Comparison of ENCODE assay signal across 1 cellular context in genomic region chr1:32741417-32742131, GRCh38.
TF ChIP-seq lines count a peak whose summit lies in the region.

No MANE protein-coding gene starts in this region.

TF ChIP-seq in K562, 482 proteins besides CTCF, POLR2A, EP300 and RAD21 (continued from another document and continues in another):
- TF ChIP-seq, protein P1, sequence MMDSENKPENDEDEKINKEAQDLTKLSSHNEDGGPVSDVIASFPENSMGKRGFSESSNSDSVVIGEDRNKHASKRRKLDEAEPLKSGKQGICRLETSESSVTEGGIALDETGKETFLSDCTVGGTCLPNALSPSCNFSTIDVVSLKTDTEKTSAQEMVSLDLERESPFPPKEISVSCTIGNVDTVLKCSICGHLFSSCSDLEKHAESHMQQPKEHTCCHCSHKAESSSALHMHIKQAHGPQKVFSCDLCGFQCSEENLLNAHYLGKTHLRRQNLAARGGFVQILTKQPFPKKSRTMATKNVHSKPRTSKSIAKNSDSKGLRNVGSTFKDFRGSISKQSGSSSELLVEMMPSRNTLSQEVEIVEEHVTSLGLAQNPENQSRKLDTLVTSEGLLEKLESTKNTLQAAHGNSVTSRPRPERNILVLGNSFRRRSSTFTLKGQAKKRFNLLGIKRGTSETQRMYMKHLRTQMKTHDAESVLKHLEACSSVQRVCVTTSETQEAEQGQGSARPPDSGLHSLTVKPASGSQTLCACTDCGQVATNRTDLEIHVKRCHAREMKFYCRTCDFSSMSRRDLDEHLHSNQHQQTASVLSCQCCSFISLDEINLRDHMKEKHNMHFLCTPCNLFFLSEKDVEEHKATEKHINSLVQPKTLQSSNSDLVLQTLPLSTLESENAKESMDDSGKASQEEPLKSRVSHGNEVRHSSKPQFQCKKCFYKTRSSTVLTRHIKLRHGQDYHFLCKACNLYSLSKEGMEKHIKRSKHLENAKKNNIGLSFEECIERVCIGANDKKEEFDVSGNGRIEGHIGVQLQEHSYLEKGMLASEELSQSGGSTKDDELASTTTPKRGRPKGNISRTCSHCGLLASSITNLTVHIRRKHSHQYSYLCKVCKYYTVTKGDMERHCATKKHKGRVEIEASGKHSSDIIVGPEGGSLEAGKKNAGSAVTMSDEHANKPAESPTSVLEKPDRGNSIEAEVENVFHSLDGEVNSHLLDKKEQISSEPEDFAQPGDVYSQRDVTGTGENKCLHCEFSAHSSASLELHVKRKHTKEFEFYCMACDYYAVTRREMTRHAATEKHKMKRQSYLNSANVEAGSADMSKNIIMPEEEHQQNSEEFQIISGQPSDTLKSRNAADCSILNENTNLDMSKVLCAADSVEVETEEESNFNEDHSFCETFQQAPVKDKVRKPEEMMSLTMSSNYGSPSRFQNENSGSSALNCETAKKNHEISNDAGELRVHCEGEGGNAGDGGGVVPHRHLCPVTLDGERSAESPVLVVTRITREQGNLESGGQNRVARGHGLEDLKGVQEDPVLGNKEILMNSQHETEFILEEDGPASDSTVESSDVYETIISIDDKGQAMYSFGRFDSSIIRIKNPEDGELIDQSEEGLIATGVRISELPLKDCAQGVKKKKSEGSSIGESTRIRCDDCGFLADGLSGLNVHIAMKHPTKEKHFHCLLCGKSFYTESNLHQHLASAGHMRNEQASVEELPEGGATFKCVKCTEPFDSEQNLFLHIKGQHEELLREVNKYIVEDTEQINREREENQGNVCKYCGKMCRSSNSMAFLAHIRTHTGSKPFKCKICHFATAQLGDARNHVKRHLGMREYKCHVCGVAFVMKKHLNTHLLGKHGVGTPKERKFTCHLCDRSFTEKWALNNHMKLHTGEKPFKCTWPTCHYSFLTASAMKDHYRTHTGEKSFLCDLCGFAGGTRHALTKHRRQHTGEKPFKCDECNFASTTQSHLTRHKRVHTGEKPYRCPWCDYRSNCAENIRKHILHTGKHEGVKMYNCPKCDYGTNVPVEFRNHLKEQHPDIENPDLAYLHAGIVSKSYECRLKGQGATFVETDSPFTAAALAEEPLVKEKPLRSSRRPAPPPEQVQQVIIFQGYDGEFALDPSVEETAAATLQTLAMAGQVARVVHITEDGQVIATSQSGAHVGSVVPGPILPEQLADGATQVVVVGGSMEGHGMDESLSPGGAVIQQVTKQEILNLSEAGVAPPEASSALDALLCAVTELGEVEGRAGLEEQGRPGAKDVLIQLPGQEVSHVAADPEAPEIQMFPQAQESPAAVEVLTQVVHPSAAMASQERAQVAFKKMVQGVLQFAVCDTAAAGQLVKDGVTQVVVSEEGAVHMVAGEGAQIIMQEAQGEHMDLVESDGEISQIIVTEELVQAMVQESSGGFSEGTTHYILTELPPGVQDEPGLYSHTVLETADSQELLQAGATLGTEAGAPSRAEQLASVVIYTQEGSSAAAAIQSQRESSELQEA (IDR thresholded peaks at IDR 0.05; ENCODE audit: low read depth): no peak
- no peak for TF ChIP-seq ARID2 (IDR thresholded peaks at IDR 0.05)
- TF ChIP-seq GTF2E2 (tag; IDR thresholded peaks at IDR 0.05): no peak
- TF ChIP-seq SMARCA4 (IDR thresholded peaks at IDR 0.05): 0 out of 2 replicates have a peak, but pooled peaks have one; percentile 26
- TF ChIP-seq ZNF561 (CRISPR knock-in tag; conservative IDR thresholded peaks at IDR 0.05): no peak
- TF ChIP-seq ZNF165 (CRISPR knock-in tag; IDR thresholded peaks at IDR 0.05; ENCODE audit: borderline replicate concordance): no peak
- peak; percentile 87 for TF ChIP-seq CXXC5 (CRISPR knock-in tag; IDR thresholded peaks at IDR 0.05)
- TF ChIP-seq NFIC (IDR thresholded peaks at IDR 0.05): 0 out of 2 replicates have a peak, but pooled peaks have one; percentile 27
- no peak for TF ChIP-seq ZNF184 (CRISPR knock-in tag; IDR thresholded peaks at IDR 0.05)
- no peak for TF ChIP-seq ZNF444 (CRISPR knock-in tag; IDR thresholded peaks at IDR 0.05)
- peak; percentile 67; the same call in 1 of the 2 replicates for TF ChIP-seq ZBTB40 (IDR thresholded peaks at IDR 0.05)
- TF ChIP-seq ZBTB40 (CRISPR knock-in tag; IDR thresholded peaks at IDR 0.05): no peak
- TF ChIP-seq KLF6 (CRISPR knock-in tag; IDR thresholded peaks at IDR 0.05; ENCODE audit: borderline replicate concordance): 0 out of 2 replicates have a peak, but pooled peaks have one; percentile 33
- TF ChIP-seq POLR2AphosphoS2 (IDR thresholded peaks at IDR 0.05; ENCODE audit: low read length): no peak
- peak; percentile 14; the same call in 1 of the 2 replicates for TF ChIP-seq ATF7 (IDR thresholded peaks at IDR 0.05)
- TF ChIP-seq UBTF (IDR thresholded peaks at IDR 0.05; ENCODE audit: borderline replicate concordance in 1 of 2, low read depth in 2 of 2, low read length in 2 of 2): peak in 1 of 2 experiments; percentile 59; a peak in 1 of 4 replicates
- TF ChIP-seq, protein P2, sequence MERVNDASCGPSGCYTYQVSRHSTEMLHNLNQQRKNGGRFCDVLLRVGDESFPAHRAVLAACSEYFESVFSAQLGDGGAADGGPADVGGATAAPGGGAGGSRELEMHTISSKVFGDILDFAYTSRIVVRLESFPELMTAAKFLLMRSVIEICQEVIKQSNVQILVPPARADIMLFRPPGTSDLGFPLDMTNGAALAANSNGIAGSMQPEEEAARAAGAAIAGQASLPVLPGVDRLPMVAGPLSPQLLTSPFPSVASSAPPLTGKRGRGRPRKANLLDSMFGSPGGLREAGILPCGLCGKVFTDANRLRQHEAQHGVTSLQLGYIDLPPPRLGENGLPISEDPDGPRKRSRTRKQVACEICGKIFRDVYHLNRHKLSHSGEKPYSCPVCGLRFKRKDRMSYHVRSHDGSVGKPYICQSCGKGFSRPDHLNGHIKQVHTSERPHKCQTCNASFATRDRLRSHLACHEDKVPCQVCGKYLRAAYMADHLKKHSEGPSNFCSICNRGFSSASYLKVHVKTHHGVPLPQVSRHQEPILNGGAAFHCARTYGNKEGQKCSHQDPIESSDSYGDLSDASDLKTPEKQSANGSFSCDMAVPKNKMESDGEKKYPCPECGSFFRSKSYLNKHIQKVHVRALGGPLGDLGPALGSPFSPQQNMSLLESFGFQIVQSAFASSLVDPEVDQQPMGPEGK (CRISPR knock-in tag; IDR thresholded peaks at IDR 0.05; ENCODE audit: borderline replicate concordance): no peak
- 0 out of 2 replicates have a peak, but pooled peaks have one; percentile 10 for TF ChIP-seq ZNF695 (CRISPR knock-in tag; IDR thresholded peaks at IDR 0.05)
- peak in 1 of 2 experiments; percentile 55 for TF ChIP-seq E2F6 (IDR thresholded peaks at IDR 0.05; ENCODE audit: borderline replicate concordance in 1 of 2, extremely low read depth in 1 of 2, insufficient read depth in 1 of 2, insufficient read length in 1 of 2, low read depth in 1 of 2, low read length in 1 of 2, poor library complexity in 1 of 2, severe bottlenecking in 1 of 2)
- 0 out of 2 replicates have a peak, but pooled peaks have one; percentile 58 for TF ChIP-seq E2F3 (CRISPR knock-in tag; IDR thresholded peaks at IDR 0.05)
- TF ChIP-seq ZNF717 (CRISPR knock-in tag; IDR thresholded peaks at IDR 0.05): no peak
- peak; percentile 51; the same call in 1 of the 2 replicates for TF ChIP-seq MTA1 (IDR thresholded peaks at IDR 0.05; ENCODE audit: borderline replicate concordance)
- 0 out of 2 replicates have a peak, but pooled peaks have one; percentile 23 for TF ChIP-seq SMARCC2 (IDR thresholded peaks at IDR 0.05; ENCODE audit: low read depth)
- TF ChIP-seq TSC22D4 (tag; IDR thresholded peaks at IDR 0.05): no peak
- TF ChIP-seq ZKSCAN3 (CRISPR knock-in tag; IDR thresholded peaks at IDR 0.05): no peak
- peak; percentile 66; the same call in 1 of the 2 replicates for TF ChIP-seq ERF (CRISPR knock-in tag; IDR thresholded peaks at IDR 0.05)
- TF ChIP-seq, protein P3, sequence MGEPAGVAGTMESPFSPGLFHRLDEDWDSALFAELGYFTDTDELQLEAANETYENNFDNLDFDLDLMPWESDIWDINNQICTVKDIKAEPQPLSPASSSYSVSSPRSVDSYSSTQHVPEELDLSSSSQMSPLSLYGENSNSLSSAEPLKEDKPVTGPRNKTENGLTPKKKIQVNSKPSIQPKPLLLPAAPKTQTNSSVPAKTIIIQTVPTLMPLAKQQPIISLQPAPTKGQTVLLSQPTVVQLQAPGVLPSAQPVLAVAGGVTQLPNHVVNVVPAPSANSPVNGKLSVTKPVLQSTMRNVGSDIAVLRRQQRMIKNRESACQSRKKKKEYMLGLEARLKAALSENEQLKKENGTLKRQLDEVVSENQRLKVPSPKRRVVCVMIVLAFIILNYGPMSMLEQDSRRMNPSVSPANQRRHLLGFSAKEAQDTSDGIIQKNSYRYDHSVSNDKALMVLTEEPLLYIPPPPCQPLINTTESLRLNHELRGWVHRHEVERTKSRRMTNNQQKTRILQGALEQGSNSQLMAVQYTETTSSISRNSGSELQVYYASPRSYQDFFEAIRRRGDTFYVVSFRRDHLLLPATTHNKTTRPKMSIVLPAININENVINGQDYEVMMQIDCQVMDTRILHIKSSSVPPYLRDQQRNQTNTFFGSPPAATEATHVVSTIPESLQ (CRISPR knock-in tag; IDR thresholded peaks at IDR 0.05): 0 out of 2 replicates have a peak, but pooled peaks have one; percentile 17
- no peak for TF ChIP-seq HOXB6 (CRISPR knock-in tag; IDR thresholded peaks at IDR 0.05; ENCODE audit: borderline replicate concordance)
- no peak for TF ChIP-seq TCF15 (CRISPR knock-in tag; IDR thresholded peaks at IDR 0.05)
- TF ChIP-seq SLC30A9 (CRISPR knock-in tag; IDR thresholded peaks at IDR 0.05): no peak
